ENCODE assay signal across 8 cellular contexts in genomic region chr2:191245869-191246531, GRCh38. TPM values are rescaled to one million over a fixed set of nuclear protein-coding genes. Genes with fewer than 3 reads are reported as not detected.
DNase-seq lines count a peak whose midpoint lies in the region; ATAC-seq lines count a peak whose summit lies in the region.

No MANE protein-coding gene starts in this region.

- H3K9me3 ChIP-seq in NT2/D1 (ENCODE audit: insufficient read depth, low read length) (no peaks in the 10 kb centered on the region), right cardiac atrium (ENCODE audit: control insufficient read depth, low read length) (no peaks in the 10 kb centered on the region)

- H3K27me3 ChIP-seq in NT2/D1 (ENCODE audit: insufficient read depth, insufficient read length), result peaks cover 9% of the 10 kb centered on the region
- no peaks in the 10 kb centered on the region for H3K27me3 ChIP-seq in right cardiac atrium (ENCODE audit: control insufficient read depth, insufficient read depth)

- H3K4me1 Mint-ChIP-seq in activated naive CD8-positive, alpha-beta T cell treated with anti-CD3 and anti-CD28 coated beads, Interleukin-2, amount 10 ng/mL, durations not matched to agents 7 days and 5 days, result peaks cover 6% of the 10 kb centered on the region

- H3K36me3 ChIP-seq in NT2/D1 (ENCODE audit: insufficient read depth, insufficient read length, low read length), result peaks cover 16% of the 10 kb centered on the region

- POLR2A ChIA-PET in activated naive CD8-positive, alpha-beta T cell treated with anti-CD3 and anti-CD28 coated beads, Interleukin-2, amount 10 ng/mL, durations not matched to agents 7 days and 5 days (lab: Charles Lee), result no interaction called here

- DNase-seq in DMS53 treated with DMSO at 0.1 percent for 48 hours (lab: John Stamatoyannopoulos, UW; ENCODE audit: unreplicated experiment), result peak; percentile 52
- peak; percentile 76 for DNase-seq in NT2/D1 (ENCODE audit: low read depth, low spot score)
- peak; percentile 54 for DNase-seq in activated naive CD8-positive, alpha-beta T cell treated with anti-CD3 and anti-CD28 coated beads, Interleukin-2, amount 10 ng/mL, durations not matched to agents 7 days and 5 days
- peak; percentile 65 to 83 (median 80) for DNase-seq in right cardiac atrium
- DNase-seq in renal cortical epithelial cell (ENCODE audit: low read depth), result peak; percentile 32
- no peak for DNase-seq in superior temporal gyrus (ENCODE audit: extremely low spot score)

- WGBS in right cardiac atrium, result 7% methylated on average over 34 of the region's 34 CpGs

- H3K27ac Mint-ChIP-seq in activated naive CD8-positive, alpha-beta T cell treated with anti-CD3 and anti-CD28 coated beads, Interleukin-2, amount 10 ng/mL, durations not matched to agents 7 days and 5 days, result peak overlapping the region; percentile 49

- H3K9me3 Mint-ChIP-seq in activated naive CD8-positive, alpha-beta T cell treated with anti-CD3 and anti-CD28 coated beads, Interleukin-2, amount 10 ng/mL, durations not matched to agents 7 days and 5 days, result no peaks in the 10 kb centered on the region

- peak overlapping the region; percentile 78 for H3K4me3 Mint-ChIP-seq in activated naive CD8-positive, alpha-beta T cell treated with anti-CD3 and anti-CD28 coated beads, Interleukin-2, amount 10 ng/mL, durations not matched to agents 7 days and 5 days

- peak overlapping the region; percentile 84 for H3K4me3 ChIP-seq in NT2/D1 (ENCODE audit: insufficient read length, low read depth)
- peak overlapping the region; percentile 71 for H3K4me3 ChIP-seq in right cardiac atrium (ENCODE audit: low read length)

- H3K27ac ChIP-seq in right cardiac atrium (ENCODE audit: low read length), result peak overlapping the region; percentile 61

- intact Hi-C loops in right cardiac atrium (cut with DNase I), result no loop called here

- peak overlapping the region; percentile 94 for H3K9ac ChIP-seq in NT2/D1 (ENCODE audit: insufficient read length, low read depth)

- H3K27me3 Mint-ChIP-seq in activated naive CD8-positive, alpha-beta T cell treated with anti-CD3 and anti-CD28 coated beads, Interleukin-2, amount 10 ng/mL, durations not matched to agents 7 days and 5 days, result peaks cover 17% of the 10 kb centered on the region

- H3K36me3 Mint-ChIP-seq in activated naive CD8-positive, alpha-beta T cell treated with anti-CD3 and anti-CD28 coated beads, Interleukin-2, amount 10 ng/mL, durations not matched to agents 7 days and 5 days, result no peaks in the 10 kb centered on the region

- H3K4me1 ChIP-seq in NT2/D1 (ENCODE audit: insufficient read depth, insufficient read length) (peaks cover 4% of the 10 kb centered on the region), right cardiac atrium (ENCODE audit: control insufficient read depth, insufficient read depth, low read length) (peaks cover 2% of the 10 kb centered on the region)

- ATAC-seq in HG02763 (IDR thresholded peaks at IDR 0.05; ENCODE audit: unreplicated experiment) (peak; percentile 19), right cardiac atrium (peak; percentile 66 to 67), HG03025 (IDR thresholded peaks at IDR 0.05; ENCODE audit: low FRiP score, unreplicated experiment) (no peak)
- ATAC-seq in activated naive CD8-positive, alpha-beta T cell treated with anti-CD3 and anti-CD28 coated beads, Interleukin-2, amount 10 ng/mL, durations not matched to agents 7 days and 5 days (ENCODE audit: low read depth), result peak; percentile 19

RNA-seq across cellular contexts. Expression of gene MYO1B, which starts 0.8 kb away (rescaled TPM):
- total RNA-seq in activated naive CD8-positive, alpha-beta T cell treated with anti-CD3 and anti-CD28 coated beads, Interleukin-2, amount 10 ng/mL, durations not matched to agents 7 days and 5 days, result 1 to 10 TPM; 3.2 to 3.9 TPM
- total RNA-seq in right cardiac atrium (10 to 100 TPM; 10.3 to 16.3 (median 13.2) TPM), renal cortical epithelial cell (157 and 165 TPM in 2 replicates)
- 6.0 TPM for polyA plus RNA-seq in right cardiac atrium
